In the genomic region with DNA sequence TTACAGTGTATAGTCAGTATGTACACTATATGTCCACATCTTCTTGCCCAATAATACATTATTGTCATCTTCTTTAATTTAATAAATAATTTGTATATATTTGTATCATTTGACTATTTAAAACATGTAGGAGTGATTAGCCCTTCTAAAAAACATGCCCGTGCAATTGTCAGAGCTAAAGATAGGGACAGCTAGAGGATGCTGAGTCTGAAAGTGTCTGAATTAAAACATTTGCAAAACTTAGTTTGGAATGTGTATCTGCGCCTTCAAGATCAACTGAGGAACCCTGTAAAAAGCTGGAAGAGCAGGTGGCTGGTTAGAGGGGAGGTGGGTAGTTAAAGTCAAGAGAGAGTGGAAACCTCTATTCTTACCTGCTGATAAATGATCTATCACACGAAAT, we compare ENCODE assay signal across 1 cellular context.
TF ChIP-seq lines count a peak whose summit lies in the region.

No MANE protein-coding gene starts in this region.

TF ChIP-seq in GM23338, 12 proteins besides CTCF, POLR2A, EP300 and RAD21 (continued from another document):
- TF ChIP-seq, protein P1, sequence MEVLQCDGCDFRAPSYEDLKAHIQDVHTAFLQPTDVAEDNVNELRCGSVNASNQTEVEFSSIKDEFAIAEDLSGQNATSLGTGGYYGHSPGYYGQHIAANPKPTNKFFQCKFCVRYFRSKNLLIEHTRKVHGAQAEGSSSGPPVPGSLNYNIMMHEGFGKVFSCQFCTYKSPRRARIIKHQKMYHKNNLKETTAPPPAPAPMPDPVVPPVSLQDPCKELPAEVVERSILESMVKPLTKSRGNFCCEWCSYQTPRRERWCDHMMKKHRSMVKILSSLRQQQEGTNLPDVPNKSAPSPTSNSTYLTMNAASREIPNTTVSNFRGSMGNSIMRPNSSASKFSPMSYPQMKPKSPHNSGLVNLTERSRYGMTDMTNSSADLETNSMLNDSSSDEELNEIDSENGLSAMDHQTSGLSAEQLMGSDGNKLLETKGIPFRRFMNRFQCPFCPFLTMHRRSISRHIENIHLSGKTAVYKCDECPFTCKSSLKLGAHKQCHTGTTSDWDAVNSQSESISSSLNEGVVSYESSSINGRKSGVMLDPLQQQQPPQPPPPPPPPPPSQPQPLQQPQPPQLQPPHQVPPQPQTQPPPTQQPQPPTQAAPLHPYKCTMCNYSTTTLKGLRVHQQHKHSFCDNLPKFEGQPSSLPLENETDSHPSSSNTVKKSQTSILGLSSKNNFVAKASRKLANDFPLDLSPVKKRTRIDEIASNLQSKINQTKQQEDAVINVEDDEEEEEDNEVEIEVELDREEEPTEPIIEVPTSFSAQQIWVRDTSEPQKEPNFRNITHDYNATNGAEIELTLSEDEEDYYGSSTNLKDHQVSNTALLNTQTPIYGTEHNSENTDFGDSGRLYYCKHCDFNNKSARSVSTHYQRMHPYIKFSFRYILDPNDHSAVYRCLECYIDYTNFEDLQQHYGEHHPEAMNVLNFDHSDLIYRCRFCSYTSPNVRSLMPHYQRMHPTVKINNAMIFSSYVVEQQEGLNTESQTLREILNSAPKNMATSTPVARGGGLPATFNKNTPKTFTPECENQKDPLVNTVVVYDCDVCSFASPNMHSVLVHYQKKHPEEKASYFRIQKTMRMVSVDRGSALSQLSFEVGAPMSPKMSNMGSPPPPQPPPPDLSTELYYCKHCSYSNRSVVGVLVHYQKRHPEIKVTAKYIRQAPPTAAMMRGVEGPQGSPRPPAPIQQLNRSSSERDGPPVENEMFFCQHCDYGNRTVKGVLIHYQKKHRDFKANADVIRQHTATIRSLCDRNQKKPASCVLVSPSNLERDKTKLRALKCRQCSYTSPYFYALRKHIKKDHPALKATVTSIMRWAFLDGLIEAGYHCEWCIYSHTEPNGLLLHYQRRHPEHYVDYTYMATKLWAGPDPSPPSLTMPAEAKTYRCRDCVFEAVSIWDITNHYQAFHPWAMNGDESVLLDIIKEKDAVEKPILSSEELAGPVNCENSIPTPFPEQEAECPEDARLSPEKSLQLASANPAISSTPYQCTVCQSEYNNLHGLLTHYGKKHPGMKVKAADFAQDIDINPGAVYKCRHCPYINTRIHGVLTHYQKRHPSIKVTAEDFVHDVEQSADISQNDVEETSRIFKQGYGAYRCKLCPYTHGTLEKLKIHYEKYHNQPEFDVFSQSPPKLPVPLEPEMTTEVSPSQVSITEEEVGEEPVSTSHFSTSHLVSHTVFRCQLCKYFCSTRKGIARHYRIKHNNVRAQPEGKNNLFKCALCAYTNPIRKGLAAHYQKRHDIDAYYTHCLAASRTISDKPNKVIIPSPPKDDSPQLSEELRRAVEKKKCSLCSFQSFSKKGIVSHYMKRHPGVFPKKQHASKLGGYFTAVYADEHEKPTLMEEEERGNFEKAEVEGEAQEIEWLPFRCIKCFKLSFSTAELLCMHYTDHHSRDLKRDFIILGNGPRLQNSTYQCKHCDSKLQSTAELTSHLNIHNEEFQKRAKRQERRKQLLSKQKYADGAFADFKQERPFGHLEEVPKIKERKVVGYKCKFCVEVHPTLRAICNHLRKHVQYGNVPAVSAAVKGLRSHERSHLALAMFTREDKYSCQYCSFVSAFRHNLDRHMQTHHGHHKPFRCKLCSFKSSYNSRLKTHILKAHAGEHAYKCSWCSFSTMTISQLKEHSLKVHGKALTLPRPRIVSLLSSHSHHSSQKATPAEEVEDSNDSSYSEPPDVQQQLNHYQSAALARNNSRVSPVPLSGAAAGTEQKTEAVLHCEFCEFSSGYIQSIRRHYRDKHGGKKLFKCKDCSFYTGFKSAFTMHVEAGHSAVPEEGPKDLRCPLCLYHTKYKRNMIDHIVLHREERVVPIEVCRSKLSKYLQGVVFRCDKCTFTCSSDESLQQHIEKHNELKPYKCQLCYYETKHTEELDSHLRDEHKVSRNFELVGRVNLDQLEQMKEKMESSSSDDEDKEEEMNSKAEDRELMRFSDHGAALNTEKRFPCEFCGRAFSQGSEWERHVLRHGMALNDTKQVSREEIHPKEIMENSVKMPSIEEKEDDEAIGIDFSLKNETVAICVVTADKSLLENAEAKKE (CRISPR knock-in tag; IDR thresholded peaks at IDR 0.05), result no peak
- TF ChIP-seq EZH2 (IDR thresholded peaks at IDR 0.05; ENCODE audit: low read depth, unreplicated experiment), result no peak
- no peak for TF ChIP-seq JUNB (IDR thresholded peaks at IDR 0.05; ENCODE audit: unreplicated experiment)
- no peak for TF ChIP-seq EZH2phosphoT487 (IDR thresholded peaks at IDR 0.05; ENCODE audit: unreplicated experiment)
